ENCODE assay signal across 8 cellular contexts in the genomic region with DNA sequence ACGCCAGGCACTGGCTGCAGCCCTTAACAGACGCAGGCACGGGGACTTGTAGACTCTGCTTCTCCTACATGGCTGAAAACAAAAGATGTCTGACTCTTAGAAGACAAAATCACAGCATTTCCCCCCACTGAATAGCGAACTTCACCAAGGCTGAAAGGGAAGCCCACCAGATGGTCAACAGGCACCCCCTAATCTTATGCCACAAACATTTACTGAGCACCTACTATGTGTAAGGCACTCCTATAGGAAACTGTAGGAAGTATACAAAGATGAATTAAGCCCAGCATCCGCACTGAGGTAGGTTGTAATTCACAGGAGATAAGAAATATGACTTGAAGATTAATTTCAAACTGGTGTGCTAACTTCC. TPM values are rescaled to one million over a fixed set of nuclear protein-coding genes. Genes with fewer than 3 reads are reported as not detected.
DNase-seq lines count a peak whose midpoint lies in the region; ATAC-seq lines count a peak whose summit lies in the region.

No MANE protein-coding gene starts in this region.

- DNase-seq in GM23248 (no peak), T-helper 17 cell (no peak), KBM-7 (no peak), 8988T (no peak)
- DNase-seq in stimulated activated effector memory CD8-positive, alpha-beta T cell treated with anti-CD3 and anti-CD28 coated beads, Interleukin-12 subunit alpha, Interleukin-12 subunit beta, amount 100 ng/mL, for 72 hours (ENCODE audit: low spot score in 2 of 2), result no peak
- DNase-seq in activated naive CD4-positive, alpha-beta T cell (lab: John Stamatoyannopoulos, UW), result no peak

- H3K9me3 Mint-ChIP-seq in stimulated activated effector memory CD8-positive, alpha-beta T cell treated with anti-CD3 and anti-CD28 coated beads, Interleukin-12 subunit alpha, Interleukin-12 subunit beta, amount 100 ng/mL, for 72 hours, result no peaks in the 10 kb centered on the region

- H3K27me3 ChIP-seq in GM23248 (replicated peaks; ENCODE audit: insufficient read depth), result no peaks in the 10 kb centered on the region
- no peaks in the 10 kb centered on the region for H3K27me3 ChIP-seq in iPS-18a (ENCODE audit: control insufficient read depth, insufficient read depth, low read length)

- H3K9me3 ChIP-seq in GM23248 (ENCODE audit: low read depth), result no peaks in the 10 kb centered on the region
- H3K9me3 ChIP-seq in T-helper 17 cell (ENCODE audit: control insufficient read depth, low read length, poor library complexity, severe bottlenecking), result no peaks in the 10 kb centered on the region
- H3K9me3 ChIP-seq in iPS-18a (ENCODE audit: control insufficient read depth, low read depth, low read length), result no peaks in the 10 kb centered on the region

- peaks cover 48% of the 10 kb centered on the region for H3F3A ChIP-seq in GM23248 (ENCODE audit: insufficient read depth)

- ATAC-seq in T-helper 17 cell, result peak; percentile 13
- peak; percentile 1 for ATAC-seq in stimulated activated effector memory CD8-positive, alpha-beta T cell treated with anti-CD3 and anti-CD28 coated beads, Interleukin-12 subunit alpha, Interleukin-12 subunit beta, amount 100 ng/mL, for 72 hours
- ATAC-seq in GM19463 (IDR thresholded peaks at IDR 0.05; ENCODE audit: unreplicated experiment), result no peak

- H3K36me3 ChIP-seq in GM23248 (ENCODE audit: low read depth) (no peaks in the 10 kb centered on the region), iPS-18a (ENCODE audit: control insufficient read depth, low read depth, low read length) (no peaks in the 10 kb centered on the region)

- H3K9ac ChIP-seq in GM23248 (peak overlapping the region; percentile 98), iPS-18a (ENCODE audit: low read length) (peak overlapping the region; percentile 66)

- H3K36me3 Mint-ChIP-seq in T-helper 17 cell (ENCODE audit: low read depth), result no peaks in the 10 kb centered on the region
- H3K36me3 Mint-ChIP-seq in stimulated activated effector memory CD8-positive, alpha-beta T cell treated with anti-CD3 and anti-CD28 coated beads, Interleukin-12 subunit alpha, Interleukin-12 subunit beta, amount 100 ng/mL, for 72 hours, result peaks cover 10% of the 10 kb centered on the region

- H3K4me3 Mint-ChIP-seq in T-helper 17 cell, result no peak overlapping the region
- no peak overlapping the region for H3K4me3 Mint-ChIP-seq in stimulated activated effector memory CD8-positive, alpha-beta T cell treated with anti-CD3 and anti-CD28 coated beads, Interleukin-12 subunit alpha, Interleukin-12 subunit beta, amount 100 ng/mL, for 72 hours

- no peaks in the 10 kb centered on the region for H4K20me1 ChIP-seq in GM23248 (ENCODE audit: insufficient read depth)

- H3K9me2 ChIP-seq in GM23248 (ENCODE audit: insufficient read depth), result no peaks in the 10 kb centered on the region

- H3K27ac ChIP-seq in GM23248 (peak overlapping the region; percentile 99), iPS-18a (ENCODE audit: low read length) (peak overlapping the region; percentile 88)

- H3K4me3 ChIP-seq in GM23248 (peak overlapping the region; percentile 95), iPS-18a (ENCODE audit: low read length) (peak overlapping the region; percentile 61)

- H3K4me1 ChIP-seq in GM23248 (ENCODE audit: insufficient read depth) (peaks cover 40% of the 10 kb centered on the region), iPS-18a (ENCODE audit: control insufficient read depth, low read depth, low read length) (peaks cover 41% of the 10 kb centered on the region)

- peak overlapping the region; percentile 87 for H2AFZ ChIP-seq in GM23248

- 5% methylated on average over 5 of the region's 5 CpGs for WGBS in GM23248 (ENCODE audit: low coverage in 1 of 2, low lambda C conversion rate in 2 of 2, missing lambda C conversion rate in 2 of 2), 2 experiments

- no peak overlapping the region for H3K27ac Mint-ChIP-seq in T-helper 17 cell
- H3K27ac Mint-ChIP-seq in stimulated activated effector memory CD8-positive, alpha-beta T cell treated with anti-CD3 and anti-CD28 coated beads, Interleukin-12 subunit alpha, Interleukin-12 subunit beta, amount 100 ng/mL, for 72 hours, result no peak overlapping the region

- no peaks in the 10 kb centered on the region for H3K27me3 Mint-ChIP-seq in T-helper 17 cell

- peaks cover 89% of the 10 kb centered on the region for H3K79me2 ChIP-seq in GM23248 (ENCODE audit: insufficient read depth)

- in situ Hi-C loops in GM23248 (cut with MboI), result no loop called here
- in situ Hi-C loops in KBM-7 (cut with MboI; ENCODE audit: low pct_unique_long_range_greater_than_20kb, low sequenced_read_pairs), result no loop called here

- peaks cover 28% of the 10 kb centered on the region for H3K4me1 Mint-ChIP-seq in T-helper 17 cell
- H3K4me1 Mint-ChIP-seq in stimulated activated effector memory CD8-positive, alpha-beta T cell treated with anti-CD3 and anti-CD28 coated beads, Interleukin-12 subunit alpha, Interleukin-12 subunit beta, amount 100 ng/mL, for 72 hours, result peaks cover 33% of the 10 kb centered on the region

- peak overlapping the region; percentile 93 for H3K4me2 ChIP-seq in GM23248 (ENCODE audit: unreplicated experiment)

RNA-seq across cellular contexts. Expression of a gene that starts 38.3 kb away (rescaled TPM):
- 124 and 149 TPM in 2 replicates for total RNA-seq in GM23248 (2014; rRNA removed; shearing (Covaris generic))
- 48.7 and 51.5 TPM in 2 replicates for polyA plus RNA-seq in GM23248 (2016; fragmentation: Nextera tagmentation; extraction: Ambion mirVana)
- total RNA-seq in T-helper 17 cell, result 100 to 1,000 TPM; 207 to 208 TPM

RNA-seq across cellular contexts. Expression of a gene that starts 38.6 kb away (rescaled TPM):
- 7.1 and 7.8 TPM in 2 replicates for total RNA-seq in GM23248 (2014; rRNA removed; shearing (Covaris generic))
- polyA plus RNA-seq in GM23248 (2016; fragmentation: Nextera tagmentation; extraction: Ambion mirVana), result 7.5 and 9.4 TPM in 2 replicates
- 1 to 10 TPM in 1 of 2 donors, under 1 TPM in 1; 0.75 to 4.5 TPM for total RNA-seq in T-helper 17 cell

RNA-seq across cellular contexts. Expression of a gene that starts 43.3 kb away (rescaled TPM):
- total RNA-seq in GM23248 (2014; rRNA removed; shearing (Covaris generic)), result 2.5 and 4.8 TPM in 2 replicates
- 0.14 and 0.44 TPM in 2 replicates for polyA plus RNA-seq in GM23248 (2016; fragmentation: Nextera tagmentation; extraction: Ambion mirVana)
- total RNA-seq in T-helper 17 cell, result 10 to 100 TPM; 25.7 to 28.0 TPM
